In the genomic region with DNA sequence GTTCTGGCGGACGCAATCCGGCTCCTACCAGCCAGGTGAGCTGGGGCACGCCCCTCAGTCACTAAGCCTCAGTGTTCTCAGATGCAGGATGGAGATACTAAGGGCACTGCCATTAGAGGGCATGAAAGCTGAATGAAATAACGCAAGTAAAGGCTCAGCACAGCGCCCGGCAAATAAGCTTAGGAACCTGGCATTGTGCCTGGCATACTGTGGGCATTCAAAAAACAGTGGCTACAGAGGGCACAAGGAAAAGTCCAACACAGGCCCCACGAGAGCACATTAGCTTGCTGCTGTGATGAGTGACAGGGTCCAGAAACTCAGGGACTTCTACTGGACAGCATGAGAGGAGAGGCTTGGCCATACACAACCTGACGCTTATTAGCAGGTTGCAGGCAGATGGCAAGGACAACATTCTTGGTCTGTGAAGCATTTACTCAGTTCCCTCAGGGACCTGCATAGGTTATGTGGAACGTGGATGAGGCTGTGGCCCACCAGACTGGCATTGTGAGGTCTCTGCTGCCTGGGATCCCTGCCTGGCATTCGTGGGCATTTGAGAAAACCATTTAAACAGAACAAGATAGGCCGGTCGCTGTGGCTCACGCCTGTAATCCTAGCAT, we compare ENCODE assay signal across 14 cellular contexts. TPM values are rescaled to one million over a fixed set of nuclear protein-coding genes. Genes with fewer than 3 reads are reported as not detected.
DNase-seq lines count a peak whose midpoint lies in the region; ATAC-seq and TF ChIP-seq lines count a peak whose summit lies in the region.
"Had no signal": no experiment of that assay in that cellular context is flagged by ENCODE, and none has a peak within 500 bp of the region (broad histone marks: within the 10 kb centered on the region; RNA-seq: fewer than 3 reads in every experiment).

No MANE protein-coding gene starts in this region.

- peak overlapping the region; percentile 29; the same call in 1 of the 2 replicates for H3K4me2 ChIP-seq in KMS-11
- no peak overlapping the region for H3K4me2 ChIP-seq in mesenchymal stem cell (ENCODE audit: low read length, poor library complexity, severe bottlenecking)

- H4K91ac ChIP-seq in mesenchymal stem cell (ENCODE audit: low read length) = peak overlapping the region; percentile 48

- H3K18ac ChIP-seq in mesenchymal stem cell (ENCODE audit: low read depth in 1 of 2, low read length in 2 of 2) = peak overlapping the region; percentile 29 to 72

- H3K9me3 ChIP-seq in mesenchymal stem cell (ENCODE audit: control insufficient read depth, low read length) (no peaks in the 10 kb centered on the region), thoracic aorta (no peaks in the 10 kb centered on the region)
- H3K9me3 ChIP-seq: SK-N-SH had no signal

- no peak for TF ChIP-seq CTCF in KMS-11 (conservative IDR thresholded peaks at IDR 0.05; ENCODE audit: low read depth, low read length)
- no peak for TF ChIP-seq CTCF in thoracic aorta (IDR thresholded peaks at IDR 0.05)

- H2BK120ac ChIP-seq in mesenchymal stem cell (ENCODE audit: low read depth, low read length) = peak overlapping the region; percentile 0

- no peak overlapping the region for H2AFZ ChIP-seq in KMS-11 (ENCODE audit: low read depth)
- no peak overlapping the region for H2AFZ ChIP-seq in mesenchymal stem cell (ENCODE audit: low read depth, low read length)

- H2BK5ac ChIP-seq in mesenchymal stem cell (ENCODE audit: low read depth, low read length, poor library complexity, severe bottlenecking) = peak overlapping the region; percentile 46

- H2AK5ac ChIP-seq in mesenchymal stem cell (ENCODE audit: low read length, severe bottlenecking) = peak overlapping the region; percentile 21

- H3K9ac ChIP-seq in KMS-11 (no peak overlapping the region), mesenchymal stem cell (ENCODE audit: low read length) (no peak overlapping the region)

- ATAC-seq in thoracic aorta (ENCODE audit: insufficient number of reproducible peaks, low FRiP score, low read depth) (no peak), HG03457 (IDR thresholded peaks at IDR 0.05; ENCODE audit: unreplicated experiment) (no peak)

- no peaks in the 10 kb centered on the region for H3K79me2 ChIP-seq in KMS-11 (ENCODE audit: insufficient read depth, low read depth)

- WGBS in mesenchymal stem cell = 90% methylated on average over 14 of the region's 14 CpGs

- no peaks in the 10 kb centered on the region for H3K36me3 ChIP-seq in KMS-11 (ENCODE audit: insufficient read depth)
- peaks cover 24 to 39% of the 10 kb centered on the region in 2 experiments for H3K36me3 ChIP-seq in mesenchymal stem cell (ENCODE audit: control insufficient read depth in 1 of 2, insufficient read depth in 2 of 2, low read depth in 1 of 2, low read length in 2 of 2)
- peaks cover 7% of the 10 kb centered on the region for H3K36me3 ChIP-seq in thoracic aorta

- H3K27ac ChIP-seq in KMS-11 (no peak overlapping the region), mesenchymal stem cell (ENCODE audit: low read length, poor library complexity, severe bottlenecking) (peak overlapping the region; percentile 33), thoracic aorta (peak overlapping the region; percentile 95 to 98)

- peaks cover 10% of the 10 kb centered on the region for H3K79me1 ChIP-seq in mesenchymal stem cell (replicated peaks; ENCODE audit: low read length, poor library complexity, severe bottlenecking)

- H3K4me3 ChIP-seq in KMS-11 (IDR thresholded peaks at IDR 0.05; ENCODE audit: insufficient read depth, low read depth, low read length) = no peak overlapping the region
- H3K4me3 ChIP-seq in mesenchymal stem cell (ENCODE audit: insufficient read depth in 1 of 2, low read depth in 1 of 2, low read length in 2 of 2) = no peak overlapping the region
- H3K4me3 ChIP-seq in thoracic aorta = no peak overlapping the region

- H3K4me1 ChIP-seq in KMS-11 (ENCODE audit: low read depth, poor library complexity, severe bottlenecking) (peaks cover 48% of the 10 kb centered on the region), mesenchymal stem cell (ENCODE audit: control insufficient read depth, insufficient read depth, low read depth, low read length) (peaks cover 56% of the 10 kb centered on the region), thoracic aorta (ENCODE audit: control insufficient read depth in 1 of 2, low read depth in 2 of 2) (peaks cover 49 to 85% of the 10 kb centered on the region in 2 donors)

- H2BK15ac ChIP-seq in mesenchymal stem cell (ENCODE audit: low read depth, poor library complexity, severe bottlenecking) = peak overlapping the region; percentile 17

- H3K27me3 ChIP-seq in KMS-11 (ENCODE audit: insufficient read depth, low read depth) (no peaks in the 10 kb centered on the region), mesenchymal stem cell (ENCODE audit: control insufficient read depth in 1 of 2, insufficient read depth in 1 of 2, low read length in 2 of 2) (no peaks in the 10 kb centered on the region), thoracic aorta (replicated peaks; ENCODE audit: insufficient read depth) (no peaks in the 10 kb centered on the region)

- no peak overlapping the region for H4K8ac ChIP-seq in mesenchymal stem cell (ENCODE audit: low read length)

- H3K4ac ChIP-seq in mesenchymal stem cell (ENCODE audit: low read depth in 1 of 2, low read length in 2 of 2) = peak overlapping the region; percentile 42 to 64

- H4K20me1 ChIP-seq in KMS-11 (ENCODE audit: insufficient read depth) = no peaks in the 10 kb centered on the region

- peak overlapping the region; percentile 26 to 60 for H2BK12ac ChIP-seq in mesenchymal stem cell (ENCODE audit: low read length in 2 of 2)

- no peak overlapping the region for H3K23ac ChIP-seq in mesenchymal stem cell (ENCODE audit: low read length in 2 of 2)

- H3K14ac ChIP-seq in mesenchymal stem cell (ENCODE audit: low read length in 2 of 2) = peak overlapping the region in 1 of 2 experiments; percentile 44

- peak; percentile 36 for DNase-seq in cerebellum (ENCODE audit: low spot score)
- no peak for DNase-seq in mesenchymal stem cell
- no peak for DNase-seq in thoracic aorta (ENCODE audit: low spot score)
- no peak for DNase-seq in HK-2 (ENCODE audit: unreplicated experiment)
- no peak for DNase-seq in NCI-H1417 (lab: John Stamatoyannopoulos, UW)
- DNase-seq: activated CD4-positive, CD25-positive, alpha-beta regulatory T cell; activated T-cell treated with anti-CD3 and anti-CD28 coated beads, Interleukin-2, amount 50 U/mL, for 24 hours; endodermal cell; KBM-7; NCI-H1930; SK-N-SH; stimulated activated CD4-positive, alpha-beta T cell treated with anti-CD3 and anti-CD28 coated beads, Interleukin-4, amount 100 ng/mL, for 24 hours had no signal

RNA-seq across cellular contexts. Expression of a gene that starts 12.2 kb away (rescaled TPM):
- 12.3 TPM for total RNA-seq in cerebellum
- 66.7 TPM for polyA plus RNA-seq in mesenchymal stem cell (2013, experiment 1 of 2)
- 65.6 TPM for polyA plus RNA-seq in mesenchymal stem cell (2013, experiment 2 of 2)
- 10 to 100 TPM; 26.7 to 31.4 TPM for total RNA-seq in thoracic aorta

RNA-seq across cellular contexts. Expression of a gene that starts 37.6 kb away (rescaled TPM):
- total RNA-seq in cerebellum (16.1 TPM), thoracic aorta (10 to 100 TPM in 1 of 2 donors, 1 to 10 TPM in 1; 6.8 to 13.8 TPM)
- 12.9 TPM for polyA plus RNA-seq in mesenchymal stem cell (2013, experiment 1 of 2)
- 12.8 TPM for polyA plus RNA-seq in mesenchymal stem cell (2013, experiment 2 of 2)

RNA-seq across cellular contexts. Expression of a gene that starts 59.8 kb away (rescaled TPM):
- total RNA-seq in cerebellum = 92.9 TPM
- 145 TPM for polyA plus RNA-seq in mesenchymal stem cell (2013, experiment 1 of 2)
- polyA plus RNA-seq in mesenchymal stem cell (2013, experiment 2 of 2) = 145 TPM
- 100 to 1,000 TPM; 141 to 250 TPM for total RNA-seq in thoracic aorta
